13 cellular contexts compared by ENCODE assay signal in the genomic region with DNA sequence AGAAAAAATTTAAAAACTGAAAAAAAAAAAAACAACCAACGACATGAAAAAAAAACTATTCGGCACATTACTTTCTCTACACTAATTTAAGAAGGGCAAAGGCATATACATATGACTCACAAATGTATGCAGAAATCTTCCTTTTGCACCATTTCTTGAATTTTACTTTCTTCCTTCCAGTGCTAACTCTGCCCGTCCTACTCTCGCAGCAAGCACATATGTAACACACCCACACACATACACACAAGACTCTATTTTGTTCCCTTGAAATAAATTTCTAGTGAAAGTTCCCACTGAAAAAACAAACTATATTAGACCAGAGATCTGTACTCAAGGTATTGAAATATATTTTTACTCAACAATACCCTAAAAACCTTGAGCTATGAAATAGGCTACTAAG. TPM values are rescaled to one million over a fixed set of nuclear protein-coding genes. Genes with fewer than 3 reads are reported as not detected.
DNase-seq lines count a peak whose midpoint lies in the region; ATAC-seq and TF ChIP-seq lines count a peak whose summit lies in the region.
"Had no signal": no experiment of that assay in that cellular context is flagged by ENCODE, and none has a peak within 500 bp of the region (broad histone marks: within the 10 kb centered on the region; RNA-seq: fewer than 3 reads in every experiment).

No MANE protein-coding gene starts in this region.

- H3K27ac ChIP-seq in IMR-90 (ENCODE audit: insufficient read depth, low read length) = no peak overlapping the region
- peak overlapping the region; percentile 77 for H3K27ac ChIP-seq in neutrophil
- no peak overlapping the region for H3K27ac ChIP-seq in WERI-Rb-1
- no peak overlapping the region for H3K27ac ChIP-seq in foreskin keratinocyte
- H3K27ac ChIP-seq: colonic mucosa had no signal

- CTCF ChIA-PET in IMR-90 (lab: Yijun Ruan, JAX) = no interaction called here

- H3K79me1 ChIP-seq in IMR-90 (ENCODE audit: low read depth in 1 of 2, low read length in 2 of 2) = peaks cover 13 to 69% of the 10 kb centered on the region in 2 experiments

- H3K4me1 ChIP-seq in IMR-90 (ENCODE audit: control insufficient read depth, insufficient read depth, low read length) = peaks cover 11% of the 10 kb centered on the region
- H3K4me1 ChIP-seq in neutrophil (ENCODE audit: control insufficient read depth in 1 of 2, insufficient read depth in 1 of 2, low read depth in 1 of 2, low read length in 1 of 2) = peaks cover 100% of the 10 kb centered on the region in 2 experiments
- H3K4me1 ChIP-seq in foreskin keratinocyte = peaks cover 30% of the 10 kb centered on the region

- peaks cover 9% of the 10 kb centered on the region; the same call in 1 of the 2 replicates for H3K9me1 ChIP-seq in IMR-90 (ENCODE audit: insufficient read depth, low read length)

- no peaks in the 10 kb centered on the region for H3K9me3 Mint-ChIP-seq in activated T-cell treated with anti-CD3 and anti-CD28 coated beads, Interleukin-2, amount 50 U/mL, for 24 hours
- no peaks in the 10 kb centered on the region for H3K9me3 Mint-ChIP-seq in central memory CD8-positive, alpha-beta T cell

- POLR2A ChIA-PET in IMR-90 (lab: Charles Lee; ENCODE audit: unreplicated experiment) = no interaction called here

- peaks cover 86% of the 10 kb centered on the region for H3K4me1 Mint-ChIP-seq in activated T-cell treated with anti-CD3 and anti-CD28 coated beads, Interleukin-2, amount 50 U/mL, for 24 hours (ENCODE audit: low read depth)
- H3K4me1 Mint-ChIP-seq in central memory CD8-positive, alpha-beta T cell = peaks cover 68% of the 10 kb centered on the region

- no peak overlapping the region for H2AK5ac ChIP-seq in IMR-90 (ENCODE audit: low read depth, low read length)

- intact Hi-C loops in IMR-90 (cut with micrococcal nuclease) = no loop called here
- intact Hi-C loops in lower leg skin (cut with DNase I; ENCODE audit: low total_unique reads) = no loop called here

- peak overlapping the region; percentile 55; the same call in 1 of the 2 replicates for H3K4me2 ChIP-seq in IMR-90 (ENCODE audit: low read depth, low read length)
- H3K4me2 ChIP-seq: SK-N-SH had no signal

- in situ Hi-C loops in IMR-90 (cut with MboI; ENCODE audit: low sequenced_read_pairs) = loop anchor here (5.0 kb wide), 1 partner anchor 49 kb away; no protein-coding TSS in a partner anchor

- H2AK9ac ChIP-seq in IMR-90 (replicated peaks; ENCODE audit: low read depth, low read length, poor library complexity) = no peak overlapping the region

- DNase-seq in activated T-cell treated with anti-CD3 and anti-CD28 coated beads, Interleukin-2, amount 50 U/mL, for 24 hours = no peak
- no peak for DNase-seq in activated T-cell treated with anti-CD3 and anti-CD28 coated beads, Interleukin-2, amount 50 U/mL, for 1 hour
- DNase-seq in IMR-90 = no peak
- no peak for DNase-seq in central memory CD8-positive, alpha-beta T cell (ENCODE audit: low spot score in 2 of 2)
- DNase-seq in WERI-Rb-1 = no peak
- no peak for DNase-seq in lower leg skin (ENCODE audit: low spot score in 2 of 2)
- DNase-seq in foreskin keratinocyte = no peak
- DNase-seq: colonic mucosa, DMS153, NCI-H1092, NCI-H345, SK-N-SH had no signal

- no peaks in the 10 kb centered on the region for H3K27me3 ChIP-seq in IMR-90 (ENCODE audit: control insufficient read depth, insufficient read depth, low read length)
- H3K27me3 ChIP-seq in neutrophil = no peaks in the 10 kb centered on the region
- H3K27me3 ChIP-seq in WERI-Rb-1 (ENCODE audit: insufficient read depth, low read depth, severe bottlenecking) = no peaks in the 10 kb centered on the region
- H3K27me3 ChIP-seq in foreskin keratinocyte = no peaks in the 10 kb centered on the region
- H3K27me3 ChIP-seq: colonic mucosa had no signal

- no peak overlapping the region; a peak in 1 of 4 replicates for H4K8ac ChIP-seq in IMR-90 (ENCODE audit: low read depth in 2 of 2, low read length in 2 of 2)

- H2BK20ac ChIP-seq in IMR-90 (ENCODE audit: low read depth, low read length) = no peak overlapping the region

- H3K4ac ChIP-seq in IMR-90 (ENCODE audit: low read depth, low read length) = no peak overlapping the region

- no TSS peak for BruUV-seq in IMR-90 (replicated peaks; lab: Mats Ljungman, UMichigan)

- peak overlapping the region; percentile 67 for H3K4me3 Mint-ChIP-seq in activated T-cell treated with anti-CD3 and anti-CD28 coated beads, Interleukin-2, amount 50 U/mL, for 24 hours
- H3K4me3 Mint-ChIP-seq in central memory CD8-positive, alpha-beta T cell = peak overlapping the region; percentile 89

- peak overlapping the region; percentile 90 for H3K27ac Mint-ChIP-seq in activated T-cell treated with anti-CD3 and anti-CD28 coated beads, Interleukin-2, amount 50 U/mL, for 24 hours
- peak overlapping the region; percentile 84 for H3K27ac Mint-ChIP-seq in central memory CD8-positive, alpha-beta T cell (ENCODE audit: low read depth)

- TF ChIP-seq RAD21 in IMR-90 (IDR thresholded peaks at IDR 0.05; ENCODE audit: low read length) = no peak

- H3K56ac ChIP-seq in IMR-90 (ENCODE audit: extremely low read depth, insufficient read depth, low read length) = no peak overlapping the region

- H3K9me3 ChIP-seq in IMR-90 (ENCODE audit: control insufficient read depth, insufficient read depth, low read length) (no peaks in the 10 kb centered on the region), neutrophil (no peaks in the 10 kb centered on the region), WERI-Rb-1 (ENCODE audit: severe bottlenecking) (no peaks in the 10 kb centered on the region)
- H3K9me3 ChIP-seq: colonic mucosa, SK-N-SH had no signal

- H3K14ac ChIP-seq in IMR-90 (replicated peaks; ENCODE audit: low read depth, low read length) = no peak overlapping the region

- H3K36me3 Mint-ChIP-seq in activated T-cell treated with anti-CD3 and anti-CD28 coated beads, Interleukin-2, amount 50 U/mL, for 24 hours (ENCODE audit: low read depth) = peaks cover 59% of the 10 kb centered on the region
- H3K36me3 Mint-ChIP-seq in central memory CD8-positive, alpha-beta T cell (ENCODE audit: insufficient read depth) = peaks cover 57% of the 10 kb centered on the region

- TF ChIP-seq POLR2A in IMR-90 (IDR thresholded peaks at IDR 0.05; ENCODE audit: low read depth, low read length) = no peak
- no peak for TF ChIP-seq POLR2A in lower leg skin (IDR thresholded peaks at IDR 0.05)

- H2BK15ac ChIP-seq in IMR-90 (ENCODE audit: low read depth, low read length) = no peak overlapping the region

- no peak overlapping the region; the same call in 1 of the 2 replicates for H4K91ac ChIP-seq in IMR-90 (ENCODE audit: insufficient read depth, low read depth, low read length)

- 85% methylated on average over 2 of the region's 4 CpGs; no CpG with 5 or more reads in 1 of the 2 experiments for WGBS in IMR-90 (ENCODE audit: extremely low coverage in 2 of 2, insufficient read length in 1 of 2), 2 experiments
- WGBS in lower leg skin, 2 donors = 37 to 66% methylated on average over 4 of the region's 4 CpGs

- dilution Hi-C loops in IMR-90 (cut with HindIII; ENCODE audit: low sequenced_read_pairs, unreplicated experiment) = no loop called here

- peak; percentile 22; the same call in 1 of the 2 replicates for ATAC-seq in IMR-90 (ENCODE audit: low read depth)
- ATAC-seq in central memory CD8-positive, alpha-beta T cell (replicated peaks; ENCODE audit: extremely low read depth, poor library complexity, severe bottlenecking) = no peak
- no peak for ATAC-seq in foreskin keratinocyte

- H3K23ac ChIP-seq in IMR-90 (ENCODE audit: low read depth, low read length) = no peak overlapping the region

- H2BK120ac ChIP-seq in IMR-90 (ENCODE audit: low read depth, low read length) = no peak overlapping the region

- no peaks in the 10 kb centered on the region for H4K20me1 ChIP-seq in IMR-90 (ENCODE audit: insufficient read depth, low read length)

- no peak overlapping the region; the same call in 1 of the 2 replicates for H4K5ac ChIP-seq in IMR-90 (ENCODE audit: low read depth, low read length)

- H2AFZ ChIP-seq in IMR-90 (replicated peaks; ENCODE audit: low read length, poor library complexity) = no peak overlapping the region

- H3K9ac ChIP-seq in IMR-90 (ENCODE audit: low read depth, low read length) = no peak overlapping the region
- H3K9ac ChIP-seq: SK-N-SH had no signal

- TF ChIP-seq CTCF in IMR-90 (conservative IDR thresholded peaks at IDR 0.05; ENCODE audit: low read depth, low read length) (no peak), neutrophil (IDR thresholded peaks at IDR 0.05) (no peak), WERI-Rb-1 (IDR thresholded peaks at IDR 0.05; ENCODE audit: low read depth, low read length) (no peak), lower leg skin (IDR thresholded peaks at IDR 0.05) (no peak), foreskin keratinocyte (conservative IDR thresholded peaks at IDR 0.05) (no peak)

- H3K36me3 ChIP-seq in IMR-90 (ENCODE audit: control insufficient read depth, insufficient read depth, low read length) (no peaks in the 10 kb centered on the region; the same call in 1 of the 2 replicates), neutrophil (no peaks in the 10 kb centered on the region), WERI-Rb-1 (no peaks in the 10 kb centered on the region; the same call in 1 of the 2 replicates)
- H3K36me3 ChIP-seq: colonic mucosa had no signal

- H2BK5ac ChIP-seq in IMR-90 (ENCODE audit: low read depth, low read length, poor library complexity, severe bottlenecking) = peak overlapping the region; percentile 52

- H3K27me3 Mint-ChIP-seq in activated T-cell treated with anti-CD3 and anti-CD28 coated beads, Interleukin-2, amount 50 U/mL, for 24 hours = no peaks in the 10 kb centered on the region
- H3K27me3 Mint-ChIP-seq in central memory CD8-positive, alpha-beta T cell = no peaks in the 10 kb centered on the region

- no peak overlapping the region for H3K4me3 ChIP-seq in IMR-90 (ENCODE audit: insufficient read depth, low read depth, low read length)
- peak overlapping the region; percentile 12 to 16 for H3K4me3 ChIP-seq in neutrophil (ENCODE audit: low read depth in 1 of 2, low read length in 1 of 2)
- H3K4me3 ChIP-seq in WERI-Rb-1 (ENCODE audit: low read depth, low read length) = no peak overlapping the region
- no peak overlapping the region for H3K4me3 ChIP-seq in lower leg skin (ENCODE audit: low read depth, poor library complexity, severe bottlenecking)
- H3K4me3 ChIP-seq: colonic mucosa had no signal

- H3K18ac ChIP-seq in IMR-90 (ENCODE audit: low read depth, low read length) = no peak overlapping the region

TF ChIP-seq in IMR-90, 13 proteins besides CTCF, POLR2A, EP300 and RAD21 (continues in another document):
- no peak for TF ChIP-seq MXI1 (IDR thresholded peaks at IDR 0.05; ENCODE audit: borderline replicate concordance, low read depth, low read length)
- TF ChIP-seq RCOR1 (IDR thresholded peaks at IDR 0.05; ENCODE audit: insufficient replicate concordance, low read length) = no peak
- TF ChIP-seq FOS (IDR thresholded peaks at IDR 0.05; ENCODE audit: low read depth, low read length) = no peak
- no peak for TF ChIP-seq BHLHE40 (IDR thresholded peaks at IDR 0.05; ENCODE audit: low read depth, low read length)
- TF ChIP-seq SMC3 (IDR thresholded peaks at IDR 0.05; ENCODE audit: low read depth, low read length) = no peak

RNA-seq across cellular contexts. Expression of a gene that starts 14.6 kb away (rescaled TPM):
- total RNA-seq in IMR-90 (2012; rRNA removed) (3.8 and 8.1 TPM in 2 replicates), lower leg skin (100 to 1,000 TPM; 113 to 250 (median 182) TPM), foreskin keratinocyte (9.1 and 14.3 TPM in 2 replicates)
- polyA plus RNA-seq in IMR-90 (2012; rRNA removed) (33.5 and 43.3 TPM in 2 replicates), foreskin keratinocyte (15.2 and 18.4 TPM in 2 replicates)
- 3.7 and 12.0 TPM in 2 replicates for polyA plus RNA-seq in IMR-90 (2012; cell fraction: cytosol; rRNA removed)
- polyA plus RNA-seq in IMR-90 (2012; cell fraction: nucleus; rRNA removed; ENCODE audit: low replicate concordance) = 4.7 and 12.8 TPM in 2 replicates

Comparison
In these comparisons a context has a peak if more than half of its experiments do, and no peak if none do; other contexts are left out.
1. H3K4me3 ChIP-seq: peak in neutrophil (2 of 2); none in IMR-90 (single experiment), WERI-Rb-1 (single experiment) and lower leg skin (single experiment).